21 cellular contexts compared by ENCODE assay signal in the genomic region with DNA sequence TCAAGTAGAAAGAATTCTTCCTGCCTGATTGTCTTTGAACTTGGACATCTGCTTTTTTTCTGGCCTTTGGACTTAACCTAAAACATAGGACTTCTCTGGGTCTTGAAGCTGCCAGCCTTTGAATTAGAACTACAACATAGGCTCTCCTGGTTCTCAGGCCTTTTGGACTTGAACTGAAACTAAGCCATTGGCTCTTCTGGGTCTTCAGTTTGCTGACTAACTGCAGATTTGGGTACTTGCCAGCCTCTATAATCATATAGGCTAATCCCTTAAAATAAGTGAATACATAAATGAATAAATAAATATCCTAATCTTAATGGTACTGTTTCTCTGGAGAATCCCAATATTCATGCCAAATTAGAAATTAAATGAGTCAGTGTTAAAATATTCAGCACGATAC.
DNase-seq lines count a peak whose midpoint lies in the region; ATAC-seq and TF ChIP-seq lines count a peak whose summit lies in the region.
"Had no signal": no experiment of that assay in that cellular context is flagged by ENCODE, and none has a peak within 500 bp of the region (broad histone marks: within the 10 kb centered on the region; RNA-seq: fewer than 3 reads in every experiment).

No MANE protein-coding gene starts in this region.

- CTCF ChIA-PET in SK-N-SH (lab: Yijun Ruan, JAX), result no interaction called here

- H3K9ac ChIP-seq in SK-N-SH, result no peak overlapping the region
- H3K9ac ChIP-seq: BLaER1 had no signal

- no peak for TF ChIP-seq EP300 in SK-N-SH (IDR thresholded peaks at IDR 0.05; ENCODE audit: borderline replicate concordance in 1 of 2, low read depth in 1 of 2, low read length in 1 of 2)

- 0 out of 4 replicates have a peak overlapping the region, but pooled peaks of 1 of the 2 experiments have one; percentile 19 for H3K27ac ChIP-seq in SK-N-SH (ENCODE audit: low read depth in 2 of 2, low read length in 1 of 2)
- H3K27ac ChIP-seq: 22Rv1, BLaER1, SJCRH30 had no signal

- TF ChIP-seq CTCF in SK-N-SH (IDR thresholded peaks at IDR 0.05) (no peak), fibroblast of pulmonary artery (IDR thresholded peaks at IDR 0.05; ENCODE audit: low read length, missing control alignments) (no peak)

- no peaks in the 10 kb centered on the region for H3K27me3 ChIP-seq in SK-N-SH (ENCODE audit: insufficient read depth)
- H3K27me3 ChIP-seq: BLaER1, SJCRH30 had no signal

- 93% methylated on average over 1 of the region's 1 CpG for WGBS in SK-N-SH (ENCODE audit: low lambda C conversion rate)

- no peaks in the 10 kb centered on the region for H3K79me2 ChIP-seq in SK-N-SH (ENCODE audit: insufficient read depth)

- H4K20me1 ChIP-seq in SK-N-SH (ENCODE audit: insufficient read depth), result no peaks in the 10 kb centered on the region
- H4K20me1 ChIP-seq: BLaER1 had no signal

- POLR2A ChIA-PET in SK-N-SH (lab: Yijun Ruan, JAX), result no interaction called here

- H3F3A ChIP-seq in SK-N-SH (replicated peaks; ENCODE audit: insufficient read depth), result peaks cover 21% of the 10 kb centered on the region

- no peaks in the 10 kb centered on the region for H3K9me2 ChIP-seq in SK-N-SH

- no peak for TF ChIP-seq RAD21 in SK-N-SH (IDR thresholded peaks at IDR 0.05; ENCODE audit: low read length)

- H2AFZ ChIP-seq in SK-N-SH (ENCODE audit: low read depth), result peak overlapping the region; percentile 11; the same call in 1 of the 2 replicates

- no peaks in the 10 kb centered on the region for H3K4me1 ChIP-seq in SK-N-SH (ENCODE audit: control insufficient read depth in 1 of 2, insufficient read depth in 2 of 2, low read depth in 1 of 2, low read length in 1 of 2)
- H3K4me1 ChIP-seq: BLaER1, SJCRH30 had no signal

- peaks cover 0 to 18% of the 10 kb centered on the region in 2 experiments for H3K36me3 ChIP-seq in SK-N-SH (replicated peaks in 1 of 2; ENCODE audit: control insufficient read depth in 1 of 2, insufficient read depth in 2 of 2, low read length in 1 of 2)
- H3K36me3 ChIP-seq: BLaER1, SJCRH30 had no signal

- H3K4me2 ChIP-seq in SK-N-SH, result no peak overlapping the region
- H3K4me2 ChIP-seq: BLaER1 had no signal

- no peak overlapping the region for H3K4me3 ChIP-seq in SK-N-SH (ENCODE audit: low read depth in 2 of 2, low read length in 1 of 2)
- H3K4me3 ChIP-seq in fibroblast of pulmonary artery (replicated peaks; ENCODE audit: low read depth, low read length), result no peak overlapping the region
- H3K4me3 ChIP-seq: BLaER1, SJCRH30 had no signal

- H3K9me3 ChIP-seq in SK-N-SH, result peaks cover 15% of the 10 kb centered on the region
- H3K9me3 ChIP-seq: SJCRH30 had no signal

- ATAC-seq in SK-N-SH treated with all-trans-retinoic acid at 6 μM for 48 hours, result no peak
- ATAC-seq in HG02840 (IDR thresholded peaks at IDR 0.05; ENCODE audit: low FRiP score, unreplicated experiment), result no peak
- ATAC-seq: PC-3 had no signal

- DNase-seq in SK-N-SH (no peak), amniotic epithelial cell (ENCODE audit: low read depth) (peak; percentile 31), fibroblast of pulmonary artery (ENCODE audit: low read depth) (peak; percentile 37), activated gamma-delta T cell treated with Interleukin-2 at 50 U/mL for 16 hours (no peak), kidney tubule cell (ENCODE audit: low spot score) (no peak), NCI-H2196 treated with DMSO at 0.1 percent for 48 hours (lab: John Stamatoyannopoulos, UW; ENCODE audit: unreplicated experiment) (no peak)
- DNase-seq: CD8-positive, alpha-beta memory T cell; DMS79; GDM1; H9; MV-4-11; NCI-H1436; NCI-H2029; NCI-H2171; NCI-H748 treated with DMSO at 0.1 percent for 48 hours; PC-3; SJCRH30 had no signal

TF ChIP-seq in SK-N-SH, 30 proteins besides CTCF, POLR2A, EP300 and RAD21:
- TF ChIP-seq TAF1 (IDR thresholded peaks at IDR 0.05; ENCODE audit: borderline replicate concordance, low read depth, low read length) (no peak), FOXM1 (IDR thresholded peaks at IDR 0.05; ENCODE audit: low read depth) (no peak), RFX5 (IDR thresholded peaks at IDR 0.05; ENCODE audit: low read length) (no peak), TEAD4 (IDR thresholded peaks at IDR 0.05; ENCODE audit: borderline replicate concordance, insufficient read depth) (no peak)
- TF ChIP-seq, protein P1, sequence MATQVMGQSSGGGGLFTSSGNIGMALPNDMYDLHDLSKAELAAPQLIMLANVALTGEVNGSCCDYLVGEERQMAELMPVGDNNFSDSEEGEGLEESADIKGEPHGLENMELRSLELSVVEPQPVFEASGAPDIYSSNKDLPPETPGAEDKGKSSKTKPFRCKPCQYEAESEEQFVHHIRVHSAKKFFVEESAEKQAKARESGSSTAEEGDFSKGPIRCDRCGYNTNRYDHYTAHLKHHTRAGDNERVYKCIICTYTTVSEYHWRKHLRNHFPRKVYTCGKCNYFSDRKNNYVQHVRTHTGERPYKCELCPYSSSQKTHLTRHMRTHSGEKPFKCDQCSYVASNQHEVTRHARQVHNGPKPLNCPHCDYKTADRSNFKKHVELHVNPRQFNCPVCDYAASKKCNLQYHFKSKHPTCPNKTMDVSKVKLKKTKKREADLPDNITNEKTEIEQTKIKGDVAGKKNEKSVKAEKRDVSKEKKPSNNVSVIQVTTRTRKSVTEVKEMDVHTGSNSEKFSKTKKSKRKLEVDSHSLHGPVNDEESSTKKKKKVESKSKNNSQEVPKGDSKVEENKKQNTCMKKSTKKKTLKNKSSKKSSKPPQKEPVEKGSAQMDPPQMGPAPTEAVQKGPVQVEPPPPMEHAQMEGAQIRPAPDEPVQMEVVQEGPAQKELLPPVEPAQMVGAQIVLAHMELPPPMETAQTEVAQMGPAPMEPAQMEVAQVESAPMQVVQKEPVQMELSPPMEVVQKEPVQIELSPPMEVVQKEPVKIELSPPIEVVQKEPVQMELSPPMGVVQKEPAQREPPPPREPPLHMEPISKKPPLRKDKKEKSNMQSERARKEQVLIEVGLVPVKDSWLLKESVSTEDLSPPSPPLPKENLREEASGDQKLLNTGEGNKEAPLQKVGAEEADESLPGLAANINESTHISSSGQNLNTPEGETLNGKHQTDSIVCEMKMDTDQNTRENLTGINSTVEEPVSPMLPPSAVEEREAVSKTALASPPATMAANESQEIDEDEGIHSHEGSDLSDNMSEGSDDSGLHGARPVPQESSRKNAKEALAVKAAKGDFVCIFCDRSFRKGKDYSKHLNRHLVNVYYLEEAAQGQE (IDR thresholded peaks at IDR 0.05; ENCODE audit: low read depth, low read length), result no peak
TF ChIP-seq in SK-N-SH: peak in this region for 0.

TF ChIP-seq in SK-N-SH treated with all-trans-retinoic acid at 6 μM for 48 hours, 23 proteins besides CTCF, POLR2A, EP300 and RAD21 (continues in another document):
- TF ChIP-seq PPARA (CRISPR knock-in tag; IDR thresholded peaks at IDR 0.05; ENCODE audit: borderline replicate concordance), result no peak
- TF ChIP-seq ZNF8 (CRISPR knock-in tag; IDR thresholded peaks at IDR 0.05), result no peak
- TF ChIP-seq ISL1 (CRISPR knock-in tag; IDR thresholded peaks at IDR 0.05), result no peak
- TF ChIP-seq ZC3H10 (CRISPR knock-in tag; IDR thresholded peaks at IDR 0.05), result no peak
- no peak for TF ChIP-seq ZFP3 (CRISPR knock-in tag; IDR thresholded peaks at IDR 0.05)
- no peak for TF ChIP-seq ARNTL (CRISPR knock-in tag; IDR thresholded peaks at IDR 0.05; ENCODE audit: borderline replicate concordance, low read depth)
- TF ChIP-seq, protein P2, sequence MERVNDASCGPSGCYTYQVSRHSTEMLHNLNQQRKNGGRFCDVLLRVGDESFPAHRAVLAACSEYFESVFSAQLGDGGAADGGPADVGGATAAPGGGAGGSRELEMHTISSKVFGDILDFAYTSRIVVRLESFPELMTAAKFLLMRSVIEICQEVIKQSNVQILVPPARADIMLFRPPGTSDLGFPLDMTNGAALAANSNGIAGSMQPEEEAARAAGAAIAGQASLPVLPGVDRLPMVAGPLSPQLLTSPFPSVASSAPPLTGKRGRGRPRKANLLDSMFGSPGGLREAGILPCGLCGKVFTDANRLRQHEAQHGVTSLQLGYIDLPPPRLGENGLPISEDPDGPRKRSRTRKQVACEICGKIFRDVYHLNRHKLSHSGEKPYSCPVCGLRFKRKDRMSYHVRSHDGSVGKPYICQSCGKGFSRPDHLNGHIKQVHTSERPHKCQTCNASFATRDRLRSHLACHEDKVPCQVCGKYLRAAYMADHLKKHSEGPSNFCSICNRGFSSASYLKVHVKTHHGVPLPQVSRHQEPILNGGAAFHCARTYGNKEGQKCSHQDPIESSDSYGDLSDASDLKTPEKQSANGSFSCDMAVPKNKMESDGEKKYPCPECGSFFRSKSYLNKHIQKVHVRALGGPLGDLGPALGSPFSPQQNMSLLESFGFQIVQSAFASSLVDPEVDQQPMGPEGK (CRISPR knock-in tag; IDR thresholded peaks at IDR 0.05; ENCODE audit: borderline replicate concordance), result no peak
- TF ChIP-seq, protein P3, sequence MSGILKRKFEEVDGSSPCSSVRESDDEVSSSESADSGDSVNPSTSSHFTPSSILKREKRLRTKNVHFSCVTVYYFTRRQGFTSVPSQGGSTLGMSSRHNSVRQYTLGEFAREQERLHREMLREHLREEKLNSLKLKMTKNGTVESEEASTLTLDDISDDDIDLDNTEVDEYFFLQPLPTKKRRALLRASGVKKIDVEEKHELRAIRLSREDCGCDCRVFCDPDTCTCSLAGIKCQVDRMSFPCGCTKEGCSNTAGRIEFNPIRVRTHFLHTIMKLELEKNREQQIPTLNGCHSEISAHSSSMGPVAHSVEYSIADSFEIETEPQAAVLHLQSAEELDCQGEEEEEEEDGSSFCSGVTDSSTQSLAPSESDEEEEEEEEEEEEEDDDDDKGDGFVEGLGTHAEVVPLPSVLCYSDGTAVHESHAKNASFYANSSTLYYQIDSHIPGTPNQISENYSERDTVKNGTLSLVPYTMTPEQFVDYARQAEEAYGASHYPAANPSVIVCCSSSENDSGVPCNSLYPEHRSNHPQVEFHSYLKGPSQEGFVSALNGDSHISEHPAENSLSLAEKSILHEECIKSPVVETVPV (CRISPR knock-in tag; IDR thresholded peaks at IDR 0.05), result no peak
- TF ChIP-seq TCF4 (CRISPR knock-in tag; IDR thresholded peaks at IDR 0.05; ENCODE audit: borderline replicate concordance), result no peak
- TF ChIP-seq ZFP30 (CRISPR knock-in tag; IDR thresholded peaks at IDR 0.05), result no peak
- TF ChIP-seq ESRRG (CRISPR knock-in tag; IDR thresholded peaks at IDR 0.05), result no peak

Comparison
In these comparisons a context has a peak if more than half of its experiments do, and no peak if none do; other contexts are left out.
1. DNase-seq: peak in amniotic epithelial cell (single experiment) and fibroblast of pulmonary artery (single experiment); none in SK-N-SH (single experiment), activated gamma-delta T cell treated with Interleukin-2 at 50 U/mL for 16 hours (single experiment), kidney tubule cell (single experiment) and NCI-H2196 treated with DMSO at 0.1 percent for 48 hours (single experiment).